ENCODE assay signal across 7 cellular contexts in the genomic region with DNA sequence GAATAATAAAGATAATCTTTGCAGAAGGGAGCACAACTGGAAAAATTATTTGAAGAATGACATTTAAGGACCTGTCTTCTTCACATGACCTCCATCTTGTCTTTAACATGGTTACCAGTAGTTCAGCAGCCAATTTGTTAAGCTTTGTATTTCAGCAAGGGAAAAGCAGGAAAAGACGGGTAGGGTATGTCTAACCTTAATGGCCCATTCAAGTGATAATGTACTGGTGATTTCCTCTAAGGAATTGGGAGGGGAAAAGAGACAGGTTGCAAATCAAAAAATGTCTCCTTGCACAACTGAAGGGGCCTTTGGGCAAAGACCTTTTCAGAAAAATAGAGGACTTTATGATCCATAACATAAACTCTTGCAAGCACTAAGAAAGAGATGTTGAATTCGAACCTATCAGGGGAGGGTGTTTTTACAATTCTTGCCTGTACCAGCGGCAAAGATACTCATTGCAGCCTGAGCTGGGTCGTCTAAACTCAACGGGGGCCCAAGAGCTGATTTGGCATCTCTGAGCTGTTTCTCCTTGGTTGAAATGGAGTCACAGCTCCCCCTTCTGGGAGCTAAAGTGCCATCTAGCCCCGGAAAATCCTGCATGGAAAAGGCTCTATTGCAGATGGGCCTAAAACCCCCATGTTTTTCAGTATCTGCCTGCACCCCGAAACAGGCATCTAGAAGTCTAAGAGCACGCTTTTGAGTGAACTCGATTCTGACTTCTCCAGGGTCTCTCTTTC. TPM values are rescaled to one million over a fixed set of nuclear protein-coding genes. Genes with fewer than 3 reads are reported as not detected.
DNase-seq lines count a peak whose midpoint lies in the region; ATAC-seq and TF ChIP-seq lines count a peak whose summit lies in the region.

No MANE protein-coding gene starts in this region.

- POLR2A ChIA-PET in GM10248 (lab: Yijun Ruan, JAX): no interaction called here

- no peak overlapping the region for H3K4me3 ChIP-seq in gastroesophageal sphincter

- no peak for TF ChIP-seq POLR2A in gastroesophageal sphincter (IDR thresholded peaks at IDR 0.05)

- H3K27me3 ChIP-seq in gastroesophageal sphincter: peaks cover 72% of the 10 kb centered on the region

- H3K9me3 Mint-ChIP-seq in activated T-cell treated with anti-CD3 and anti-CD28 coated beads, Interleukin-2, amount 50 U/mL, for 24 hours: peaks cover 11% of the 10 kb centered on the region

- DNase-seq in GM10248 (ENCODE audit: extremely low spot score) (no peak), UCSD-AML1 (lab: John Stamatoyannopoulos, UW; ENCODE audit: unreplicated experiment) (peak; percentile 18), inferior parietal cortex (ENCODE audit: extremely low spot score) (peak; percentile 85)
- no peak for DNase-seq in activated T-cell treated with anti-CD3 and anti-CD28 coated beads, Interleukin-2, amount 50 U/mL, for 24 hours

- peaks cover 44% of the 10 kb centered on the region for H3K27me3 Mint-ChIP-seq in activated T-cell treated with anti-CD3 and anti-CD28 coated beads, Interleukin-2, amount 50 U/mL, for 24 hours

- H3K4me1 Mint-ChIP-seq in activated T-cell treated with anti-CD3 and anti-CD28 coated beads, Interleukin-2, amount 50 U/mL, for 24 hours (ENCODE audit: low read depth): peaks cover 4% of the 10 kb centered on the region

- no peak overlapping the region for H3K4me3 Mint-ChIP-seq in activated T-cell treated with anti-CD3 and anti-CD28 coated beads, Interleukin-2, amount 50 U/mL, for 24 hours

- no peak for TF ChIP-seq EP300 in gastroesophageal sphincter (IDR thresholded peaks at IDR 0.05)

- CTCF ChIA-PET in GM10248 (lab: Yijun Ruan, JAX): interaction anchor here (1.0 to 2.6 kb wide), 8 partner anchors 10 to 1878 kb away, joined by 3 to 9 read pairs (median 6); no protein-coding TSS in a partner anchor

- no peaks in the 10 kb centered on the region for H3K36me3 Mint-ChIP-seq in activated T-cell treated with anti-CD3 and anti-CD28 coated beads, Interleukin-2, amount 50 U/mL, for 24 hours (ENCODE audit: low read depth)

- no peak overlapping the region for H3K27ac ChIP-seq in gastroesophageal sphincter

- peaks cover 0 to 14% (median 0%) of the 10 kb centered on the region in 3 donors for H3K4me1 ChIP-seq in gastroesophageal sphincter

- ATAC-seq in gastroesophageal sphincter: no peak
- no peak for ATAC-seq in HG02852 (IDR thresholded peaks at IDR 0.05; ENCODE audit: unreplicated experiment)

- H3K36me3 ChIP-seq in gastroesophageal sphincter: no peaks in the 10 kb centered on the region

- TF ChIP-seq CTCF in GM10248 (IDR thresholded peaks at IDR 0.05; ENCODE audit: control extremely low read depth, extremely low read depth, low read depth, missing control alignments) (peak; percentile 15), LNCAP (IDR thresholded peaks at IDR 0.05) (peak; percentile 31; the same call in 1 of the 2 replicates), gastroesophageal sphincter (IDR thresholded peaks at IDR 0.05) (peak in 1 of 4 experiments; percentile 38)

- no peak overlapping the region for H3K27ac Mint-ChIP-seq in activated T-cell treated with anti-CD3 and anti-CD28 coated beads, Interleukin-2, amount 50 U/mL, for 24 hours

- 8 to 18% methylated on average over 7 to 8 of the region's 9 CpGs for WGBS in gastroesophageal sphincter (ENCODE audit: low coverage in 1 of 2), 2 donors

- H3K9me3 ChIP-seq in gastroesophageal sphincter: peaks cover 0 to 12% (median 0%) of the 10 kb centered on the region in 3 donors

RNA-seq across cellular contexts. Expression of a gene that starts 3.8 kb away (rescaled TPM):
- total RNA-seq in gastroesophageal sphincter: under 1 TPM in 1 of 4 donors, not detected in 3; 0.27 TPM

Comparison
In these comparisons a context has a peak if more than half of its experiments do, and no peak if none do; other contexts are left out.
1. DNase-seq: peak in UCSD-AML1 (single experiment) and inferior parietal cortex (single experiment); none in GM10248 (single experiment) and activated T-cell treated with anti-CD3 and anti-CD28 coated beads, Interleukin-2, amount 50 U/mL, for 24 hours (single experiment).